Comparison of ENCODE assay signal across 8 cellular contexts in the genomic region with DNA sequence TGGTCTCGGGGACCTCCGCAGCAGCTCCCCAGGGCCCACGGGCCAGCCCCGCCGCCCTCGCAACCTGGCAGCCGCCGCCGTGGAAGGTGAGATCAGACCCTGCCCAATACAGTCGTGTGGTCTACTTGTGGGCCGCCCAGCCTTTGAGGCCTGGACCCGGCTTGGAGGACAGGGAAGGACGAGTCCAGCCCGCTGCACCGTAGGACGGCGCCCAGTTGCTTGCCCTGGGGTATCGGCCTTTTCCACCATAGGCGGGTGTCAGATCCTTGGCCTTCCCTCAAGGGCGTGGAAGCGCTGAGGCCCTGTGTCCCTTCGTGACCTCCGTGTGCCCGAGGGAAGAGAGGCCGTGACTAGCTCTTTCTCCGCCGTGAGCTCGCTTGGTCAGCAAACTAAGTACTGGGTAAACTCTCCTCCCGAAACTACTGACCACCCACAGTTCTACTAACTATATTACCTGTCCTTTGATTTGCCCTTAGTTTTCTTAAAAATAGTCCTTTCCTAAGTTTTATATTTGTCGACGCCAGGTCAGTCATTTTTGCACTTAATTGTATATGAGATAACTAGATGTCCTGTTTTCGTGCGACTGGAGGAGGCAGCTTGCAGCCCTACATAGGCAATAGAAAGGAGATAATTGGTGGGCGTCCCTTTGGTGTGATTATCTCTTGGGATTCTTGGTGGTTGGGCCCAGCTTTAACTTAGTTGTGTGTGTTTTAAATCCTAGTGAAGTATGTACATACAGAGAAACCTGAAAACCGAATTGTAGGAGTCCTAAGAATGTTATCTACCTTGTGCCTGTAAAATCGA. TPM values are rescaled to one million over a fixed set of nuclear protein-coding genes. Genes with fewer than 3 reads are reported as not detected.
DNase-seq lines count a peak whose midpoint lies in the region; ATAC-seq and TF ChIP-seq lines count a peak whose summit lies in the region.

No MANE protein-coding gene starts in this region.

- no peak for TF ChIP-seq CTCF in PC-9 (conservative IDR thresholded peaks at IDR 0.05)
- no peak for TF ChIP-seq CTCF in left lung (IDR thresholded peaks at IDR 0.05)

- peaks cover 43% of the 10 kb centered on the region for H3F3A ChIP-seq in GM23248 (ENCODE audit: insufficient read depth)
- peaks cover 32% of the 10 kb centered on the region for H3F3A ChIP-seq in PC-9 (ENCODE audit: insufficient read depth, low read depth)

- intact Hi-C loops in PC-9 (cut with micrococcal nuclease; ENCODE audit: unreplicated experiment), result no loop called here
- intact Hi-C loops in left lung (cut with DNase I), result no loop called here

- H3K4me3 ChIP-seq in CD8-positive, alpha-beta memory T cell (ENCODE audit: low read length), result peak overlapping the region; percentile 83
- peak overlapping the region; percentile 97 for H3K4me3 ChIP-seq in GM23248
- peak overlapping the region; percentile 95 for H3K4me3 ChIP-seq in PC-9
- H3K4me3 ChIP-seq in left lung, result peak overlapping the region; percentile 91 to 97

- peaks cover 37% of the 10 kb centered on the region for H3K4me1 ChIP-seq in CD8-positive, alpha-beta memory T cell (ENCODE audit: insufficient read depth, low read length)
- H3K4me1 ChIP-seq in GM23248 (ENCODE audit: insufficient read depth), result peaks cover 15% of the 10 kb centered on the region; the same call in 1 of the 2 replicates
- peaks cover 20% of the 10 kb centered on the region for H3K4me1 ChIP-seq in PC-9 (replicated peaks; ENCODE audit: insufficient read depth)
- peaks cover 0 to 27% of the 10 kb centered on the region in 2 donors for H3K4me1 ChIP-seq in left lung

- H3K27me3 ChIP-seq in CD8-positive, alpha-beta memory T cell (ENCODE audit: insufficient read depth, low read length, poor library complexity, severe bottlenecking), result no peaks in the 10 kb centered on the region
- H3K27me3 ChIP-seq in GM23248 (replicated peaks; ENCODE audit: insufficient read depth) (no peaks in the 10 kb centered on the region), PC-9 (ENCODE audit: insufficient read depth, low read depth) (no peaks in the 10 kb centered on the region), left lung (no peaks in the 10 kb centered on the region)

- peaks cover 38 to 48% (median 40%) of the 10 kb centered on the region in 3 donors for H3K4me1 Mint-ChIP-seq in CD8-positive, alpha-beta memory T cell
- peaks cover 15% of the 10 kb centered on the region for H3K4me1 Mint-ChIP-seq in stimulated activated effector memory CD8-positive, alpha-beta T cell treated with anti-CD3 and anti-CD28 coated beads, Interleukin-12 subunit alpha, Interleukin-12 subunit beta, amount 100 ng/mL, for 72 hours

- H2AFZ ChIP-seq in GM23248, result peak overlapping the region; percentile 22; the same call in 1 of the 2 replicates
- peak overlapping the region; percentile 77 for H2AFZ ChIP-seq in PC-9

- BruUV-seq in PC-9 (replicated peaks; lab: Mats Ljungman, UMichigan), result TSS peak; percentile 48

- H3K36me3 ChIP-seq in CD8-positive, alpha-beta memory T cell (ENCODE audit: insufficient read depth, low read length), result peaks cover 18% of the 10 kb centered on the region
- H3K36me3 ChIP-seq in GM23248 (ENCODE audit: low read depth) (peaks cover 40% of the 10 kb centered on the region), PC-9 (ENCODE audit: low read depth) (peaks cover 34% of the 10 kb centered on the region), left lung (peaks cover 2 to 40% of the 10 kb centered on the region in 2 donors)

- H3K36me3 Mint-ChIP-seq in CD8-positive, alpha-beta memory T cell, result peaks cover 4 to 52% (median 7%) of the 10 kb centered on the region in 3 donors
- H3K36me3 Mint-ChIP-seq in stimulated activated effector memory CD8-positive, alpha-beta T cell treated with anti-CD3 and anti-CD28 coated beads, Interleukin-12 subunit alpha, Interleukin-12 subunit beta, amount 100 ng/mL, for 72 hours, result peaks cover 65% of the 10 kb centered on the region

- peak overlapping the region; percentile 98 for H3K27ac ChIP-seq in CD8-positive, alpha-beta memory T cell (ENCODE audit: low read depth, low read length)
- peak overlapping the region; percentile 86 for H3K27ac ChIP-seq in GM23248
- H3K27ac ChIP-seq in PC-9, result peak overlapping the region; percentile 82
- H3K27ac ChIP-seq in caudate nucleus (ENCODE audit: low read depth, low read length), result peak overlapping the region; percentile 80
- H3K27ac ChIP-seq in left lung, result peak overlapping the region; percentile 96 to 98

- ATAC-seq in left lung (peak; percentile 53), HG02571 (IDR thresholded peaks at IDR 0.05; ENCODE audit: unreplicated experiment) (no peak), GM18873 (IDR thresholded peaks at IDR 0.05; ENCODE audit: low FRiP score, unreplicated experiment) (no peak)
- ATAC-seq in stimulated activated effector memory CD8-positive, alpha-beta T cell treated with anti-CD3 and anti-CD28 coated beads, Interleukin-12 subunit alpha, Interleukin-12 subunit beta, amount 100 ng/mL, for 72 hours, result peak; percentile 39

- H3K4me3 Mint-ChIP-seq in CD8-positive, alpha-beta memory T cell, result peak overlapping the region; percentile 90 to 100 (median 95)
- H3K4me3 Mint-ChIP-seq in stimulated activated effector memory CD8-positive, alpha-beta T cell treated with anti-CD3 and anti-CD28 coated beads, Interleukin-12 subunit alpha, Interleukin-12 subunit beta, amount 100 ng/mL, for 72 hours, result peak overlapping the region; percentile 91

- H3K9me2 ChIP-seq in GM23248 (ENCODE audit: insufficient read depth), result no peaks in the 10 kb centered on the region
- H3K9me2 ChIP-seq in PC-9 (ENCODE audit: insufficient read depth), result no peaks in the 10 kb centered on the region

- peaks cover 18% of the 10 kb centered on the region; the same call in 1 of the 2 replicates for H4K20me1 ChIP-seq in GM23248 (ENCODE audit: insufficient read depth)
- H4K20me1 ChIP-seq in PC-9 (ENCODE audit: insufficient read depth), result peaks cover 53% of the 10 kb centered on the region

- peak overlapping the region; percentile 98 for H3K9ac ChIP-seq in GM23248

- H3K4me2 ChIP-seq in GM23248 (ENCODE audit: unreplicated experiment) (peak overlapping the region; percentile 93), PC-9 (peak overlapping the region; percentile 93)

- DNase-seq in CD8-positive, alpha-beta memory T cell, result no peak
- DNase-seq in GM23248 (peak; percentile 71), PC-9 (no peak), caudate nucleus (lab: John Stamatoyannopoulos, UW) (peak in 25 of 61 donors; percentile 13 to 70 (median 39)), left lung (peak; percentile 52 to 85)
- no peak for DNase-seq in stimulated activated effector memory CD8-positive, alpha-beta T cell treated with anti-CD3 and anti-CD28 coated beads, Interleukin-12 subunit alpha, Interleukin-12 subunit beta, amount 100 ng/mL, for 72 hours (ENCODE audit: low spot score in 2 of 2)

- CTCF ChIA-PET in CD8-positive, alpha-beta memory T cell (lab: Charles Lee), result interaction anchor here (1.1 to 4.2 kb wide), 9 partner anchors 8 to 104 kb away, joined by 3 to 18 read pairs (median 5); a partner anchor contains a TSS
- CTCF ChIA-PET in PC-9 (lab: Charles Lee), result interaction anchor here (2.7 kb wide), 1 partner anchor 27 kb away, joined by 8 read pairs; no protein-coding TSS in a partner anchor

- no peaks in the 10 kb centered on the region for H3K9me3 ChIP-seq in CD8-positive, alpha-beta memory T cell (ENCODE audit: low read length)
- H3K9me3 ChIP-seq in GM23248 (ENCODE audit: low read depth), result no peaks in the 10 kb centered on the region
- H3K9me3 ChIP-seq in PC-9 (ENCODE audit: insufficient read depth, low read depth), result no peaks in the 10 kb centered on the region
- no peaks in the 10 kb centered on the region for H3K9me3 ChIP-seq in left lung

- no peaks in the 10 kb centered on the region for H3K27me3 Mint-ChIP-seq in CD8-positive, alpha-beta memory T cell

- H3K79me2 ChIP-seq in GM23248 (ENCODE audit: insufficient read depth) (peaks cover 58% of the 10 kb centered on the region), PC-9 (ENCODE audit: low read depth) (peaks cover 50% of the 10 kb centered on the region)

- no peaks in the 10 kb centered on the region for H3K9me3 Mint-ChIP-seq in CD8-positive, alpha-beta memory T cell
- H3K9me3 Mint-ChIP-seq in stimulated activated effector memory CD8-positive, alpha-beta T cell treated with anti-CD3 and anti-CD28 coated beads, Interleukin-12 subunit alpha, Interleukin-12 subunit beta, amount 100 ng/mL, for 72 hours, result no peaks in the 10 kb centered on the region

- in situ Hi-C loops in GM23248 (cut with MboI), result no loop called here

- H3K27ac Mint-ChIP-seq in CD8-positive, alpha-beta memory T cell, result peak overlapping the region; percentile 94 to 100 (median 97)
- H3K27ac Mint-ChIP-seq in stimulated activated effector memory CD8-positive, alpha-beta T cell treated with anti-CD3 and anti-CD28 coated beads, Interleukin-12 subunit alpha, Interleukin-12 subunit beta, amount 100 ng/mL, for 72 hours, result peak overlapping the region; percentile 99

- POLR2A ChIA-PET in CD8-positive, alpha-beta memory T cell (lab: Charles Lee), result interaction anchor here (0.7 to 4.4 kb wide), 3 partner anchors 13 to 79 kb away, joined by 3 to 38 read pairs (median 37); a partner anchor contains a TSS
- POLR2A ChIA-PET in PC-9 (lab: Charles Lee; ENCODE audit: unreplicated experiment), result interaction anchor here (0.6 to 1.6 kb wide), 4 partner anchors 16 to 412 kb away, joined by 4 to 8 read pairs (median 6); no protein-coding TSS in a partner anchor

- 1 to 3% methylated on average over 36 of the region's 36 CpGs for WGBS in GM23248 (ENCODE audit: low coverage in 1 of 2, low lambda C conversion rate in 2 of 2, missing lambda C conversion rate in 2 of 2), 2 experiments

RNA-seq across cellular contexts. Expression of a gene that starts 0.8 kb away (rescaled TPM):
- total RNA-seq in CD8-positive, alpha-beta memory T cell, result 100 to 1,000 TPM; 668 to 674 TPM
- 310 TPM for polyA plus RNA-seq in CD8-positive, alpha-beta memory T cell
- 941 and 1,024 TPM in 2 replicates for total RNA-seq in GM23248 (2014; rRNA removed; shearing (Covaris generic))
- polyA plus RNA-seq in GM23248 (2016; fragmentation: Nextera tagmentation; extraction: Ambion mirVana), result 472 and 480 TPM in 2 replicates
- total RNA-seq in PC-9 (2021) (572 and 697 TPM in 2 replicates), left lung (100 to 1,000 TPM; 402 to 517 TPM)

RNA-seq across cellular contexts. Expression of a gene that starts 50.3 kb away (rescaled TPM):
- 10 to 100 TPM; 29.4 to 30.4 TPM for total RNA-seq in CD8-positive, alpha-beta memory T cell
- 9.4 TPM for polyA plus RNA-seq in CD8-positive, alpha-beta memory T cell
- total RNA-seq in GM23248 (2014; rRNA removed; shearing (Covaris generic)), result 115 and 125 TPM in 2 replicates
- 121 and 122 TPM in 2 replicates for polyA plus RNA-seq in GM23248 (2016; fragmentation: Nextera tagmentation; extraction: Ambion mirVana)
- 6.6 and 7.2 TPM in 2 replicates for total RNA-seq in PC-9 (2021)
- 10 to 100 TPM; 23.6 to 24.3 TPM for total RNA-seq in left lung

RNA-seq across cellular contexts. Expression of a gene that starts 50.8 kb away (rescaled TPM):
- total RNA-seq in CD8-positive, alpha-beta memory T cell, result 10 to 100 TPM; 13.9 to 14.6 TPM
- polyA plus RNA-seq in CD8-positive, alpha-beta memory T cell, result 11.1 TPM
- total RNA-seq in GM23248 (2014; rRNA removed; shearing (Covaris generic)), result 23.4 and 24.5 TPM in 2 replicates
- 6.8 and 8.3 TPM in 2 replicates for polyA plus RNA-seq in GM23248 (2016; fragmentation: Nextera tagmentation; extraction: Ambion mirVana)
- total RNA-seq in PC-9 (2021) (12.8 and 19.1 TPM in 2 replicates), left lung (10 to 100 TPM; 21.1 to 34.5 TPM)

Comparison
In these comparisons a context has a peak if more than half of its experiments do, and no peak if none do; other contexts are left out.
1. DNase-seq: peak in GM23248 (single experiment) and left lung (2 of 2); none in CD8-positive, alpha-beta memory T cell (0 of 5), PC-9 (0 of 2) and stimulated activated effector memory CD8-positive, alpha-beta T cell treated with anti-CD3 and anti-CD28 coated beads, Interleukin-12 subunit alpha, Interleukin-12 subunit beta, amount 100 ng/mL, for 72 hours (0 of 2).
2. ATAC-seq: peak in left lung (single experiment) and stimulated activated effector memory CD8-positive, alpha-beta T cell treated with anti-CD3 and anti-CD28 coated beads, Interleukin-12 subunit alpha, Interleukin-12 subunit beta, amount 100 ng/mL, for 72 hours (single experiment); none in HG02571 (single experiment) and GM18873 (single experiment).
3. Peak in every context shown above with its lines, with median percentiles within 50 percentile points of each other: H3K27ac ChIP-seq and H3K4me3 ChIP-seq.